2 cellular contexts compared by ENCODE assay signal in the genomic region with DNA sequence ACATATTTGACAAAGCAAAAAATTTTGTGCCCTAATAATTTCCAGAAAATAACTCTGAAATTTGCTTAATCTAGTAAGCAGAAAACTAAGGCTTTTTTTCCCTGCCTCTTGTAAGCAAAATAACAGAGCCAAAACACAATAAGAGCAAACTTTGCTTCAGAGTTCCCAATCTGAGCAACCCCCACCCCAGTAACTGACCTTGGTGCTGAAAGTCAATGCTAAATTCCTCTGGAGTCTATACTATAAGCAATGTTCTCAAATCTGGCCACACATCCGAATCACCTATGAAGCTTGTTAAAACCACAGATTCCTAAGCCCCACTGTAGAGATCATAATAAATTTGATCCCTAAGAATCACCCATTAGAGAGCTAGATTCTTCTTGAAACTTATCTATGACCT.
TF ChIP-seq lines count a peak whose summit lies in the region.

No MANE protein-coding gene starts in this region.

TF ChIP-seq in GM23338, 12 proteins besides CTCF, POLR2A, EP300 and RAD21 (continued from another document):
- TF ChIP-seq, protein P1, sequence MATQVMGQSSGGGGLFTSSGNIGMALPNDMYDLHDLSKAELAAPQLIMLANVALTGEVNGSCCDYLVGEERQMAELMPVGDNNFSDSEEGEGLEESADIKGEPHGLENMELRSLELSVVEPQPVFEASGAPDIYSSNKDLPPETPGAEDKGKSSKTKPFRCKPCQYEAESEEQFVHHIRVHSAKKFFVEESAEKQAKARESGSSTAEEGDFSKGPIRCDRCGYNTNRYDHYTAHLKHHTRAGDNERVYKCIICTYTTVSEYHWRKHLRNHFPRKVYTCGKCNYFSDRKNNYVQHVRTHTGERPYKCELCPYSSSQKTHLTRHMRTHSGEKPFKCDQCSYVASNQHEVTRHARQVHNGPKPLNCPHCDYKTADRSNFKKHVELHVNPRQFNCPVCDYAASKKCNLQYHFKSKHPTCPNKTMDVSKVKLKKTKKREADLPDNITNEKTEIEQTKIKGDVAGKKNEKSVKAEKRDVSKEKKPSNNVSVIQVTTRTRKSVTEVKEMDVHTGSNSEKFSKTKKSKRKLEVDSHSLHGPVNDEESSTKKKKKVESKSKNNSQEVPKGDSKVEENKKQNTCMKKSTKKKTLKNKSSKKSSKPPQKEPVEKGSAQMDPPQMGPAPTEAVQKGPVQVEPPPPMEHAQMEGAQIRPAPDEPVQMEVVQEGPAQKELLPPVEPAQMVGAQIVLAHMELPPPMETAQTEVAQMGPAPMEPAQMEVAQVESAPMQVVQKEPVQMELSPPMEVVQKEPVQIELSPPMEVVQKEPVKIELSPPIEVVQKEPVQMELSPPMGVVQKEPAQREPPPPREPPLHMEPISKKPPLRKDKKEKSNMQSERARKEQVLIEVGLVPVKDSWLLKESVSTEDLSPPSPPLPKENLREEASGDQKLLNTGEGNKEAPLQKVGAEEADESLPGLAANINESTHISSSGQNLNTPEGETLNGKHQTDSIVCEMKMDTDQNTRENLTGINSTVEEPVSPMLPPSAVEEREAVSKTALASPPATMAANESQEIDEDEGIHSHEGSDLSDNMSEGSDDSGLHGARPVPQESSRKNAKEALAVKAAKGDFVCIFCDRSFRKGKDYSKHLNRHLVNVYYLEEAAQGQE (IDR thresholded peaks at IDR 0.05; ENCODE audit: unreplicated experiment), result peak; percentile 75
- no peak for TF ChIP-seq ZNF114 (CRISPR knock-in tag; IDR thresholded peaks at IDR 0.05)
- no peak for TF ChIP-seq EZH2phosphoT487 (IDR thresholded peaks at IDR 0.05; ENCODE audit: unreplicated experiment)

TF ChIP-seq in K562, 482 proteins besides CTCF, POLR2A, EP300 and RAD21 (continued from another document):
- TF ChIP-seq, protein P1 (CRISPR knock-in tag; IDR thresholded peaks at IDR 0.05; ENCODE audit: low read depth), result peak; percentile 56; the same call in 1 of the 2 replicates
- no peak for TF ChIP-seq NELFE (IDR thresholded peaks at IDR 0.05; ENCODE audit: insufficient read depth, insufficient read length)
TF ChIP-seq in K562: peak in this region for 3.
